ENCODE assay signal across 16 cellular contexts in genomic region chr3:134300520-134300919, GRCh38. TPM values are rescaled to one million over a fixed set of nuclear protein-coding genes. Genes with fewer than 3 reads are reported as not detected.
DNase-seq lines count a peak whose midpoint lies in the region; ATAC-seq, FAIRE-seq and TF ChIP-seq lines count a peak whose summit lies in the region.
"Had no signal": no experiment of that assay in that cellular context is flagged by ENCODE, and none has a peak within 500 bp of the region (broad histone marks: within the 10 kb centered on the region; RNA-seq: fewer than 3 reads in every experiment).

No MANE protein-coding gene starts in this region.

- H3K27ac Mint-ChIP-seq in nephron progenitor cell = no peak overlapping the region
- no peak overlapping the region for H3K27ac Mint-ChIP-seq in naive thymus-derived CD8-positive, alpha-beta T cell
- H3K27ac Mint-ChIP-seq: activated CD4-positive, alpha-beta T cell treated with anti-CD3 and anti-CD28 coated beads, Interleukin-2, amount 10 ng/mL, durations not matched to agents 24 days and 14 days had no signal

- H2BK15ac ChIP-seq in H1 (ENCODE audit: low read length) = no peak overlapping the region

- H3K27ac ChIP-seq in H1 (ENCODE audit: low read depth, low read length) (no peak overlapping the region), tibial artery (no peak overlapping the region)

- H3K4me2 ChIP-seq in Loucy (ENCODE audit: low read depth, low read length, poor library complexity, severe bottlenecking) (no peak overlapping the region), H1 (ENCODE audit: insufficient read depth in 1 of 2, low read depth in 2 of 2, low read length in 2 of 2) (no peak overlapping the region)

- H2AK5ac ChIP-seq in H1 (ENCODE audit: low read depth, low read length) = no peak overlapping the region

- H3K27me3 Mint-ChIP-seq in nephron progenitor cell (ENCODE audit: low read depth, poor library complexity) = peaks cover 4% of the 10 kb centered on the region
- H3K27me3 Mint-ChIP-seq in naive thymus-derived CD8-positive, alpha-beta T cell = peaks cover 8 to 27% (median 11%) of the 10 kb centered on the region in 5 donors

- intact Hi-C loops in tibial artery (cut with DNase I; ENCODE audit: low total_unique reads) = loop anchor here (2.0 to 5.0 kb wide), 2 partner anchors 90 to 103 kb away; no protein-coding TSS in a partner anchor

- H3K9ac ChIP-seq in Loucy (ENCODE audit: low read depth, low read length, poor library complexity, severe bottlenecking) (no peak overlapping the region), H1 (replicated peaks in 1 of 4; ENCODE audit: extremely low read depth in 1 of 4, low read depth in 3 of 4, low read length in 3 of 4) (no peak overlapping the region)

- H3K14ac ChIP-seq in H1 (ENCODE audit: insufficient read length) = no peak overlapping the region

- TF ChIP-seq EP300 in H1 (IDR thresholded peaks at IDR 0.05; ENCODE audit: borderline replicate concordance in 1 of 2, low read depth in 2 of 2, low read length in 2 of 2) = no peak

- H2BK20ac ChIP-seq in H1 (ENCODE audit: low read length) = no peak overlapping the region

- H3K4me1 ChIP-seq in Loucy (ENCODE audit: insufficient read depth, low read length, poor library complexity, severe bottlenecking) = no peaks in the 10 kb centered on the region
- H3K4me1 ChIP-seq in H1 (replicated peaks in 1 of 4; ENCODE audit: control insufficient read depth in 3 of 4, insufficient read depth in 4 of 4, low read length in 3 of 4) = 0 out of 7 replicates have a peak, but pooled peaks cover 0 to 3% (median 0%) of the 10 kb centered on the region in 4 experiments
- peaks cover 0 to 5% (median 0%) of the 10 kb centered on the region in 4 donors for H3K4me1 ChIP-seq in tibial artery
- H3K4me1 ChIP-seq: HAP-1 had no signal

- no peak overlapping the region for H3K56ac ChIP-seq in H1 (replicated peaks; ENCODE audit: insufficient read length, low read depth, low read length)

- no peaks in the 10 kb centered on the region for H3K36me3 Mint-ChIP-seq in nephron progenitor cell (ENCODE audit: low read depth)
- no peaks in the 10 kb centered on the region for H3K36me3 Mint-ChIP-seq in naive thymus-derived CD8-positive, alpha-beta T cell

- WGBS in H1 (ENCODE audit: extremely low coverage in 1 of 2, insufficient coverage in 1 of 2, insufficient read length in 1 of 2, insufficient replicate concordance in 2 of 2, low coverage in 1 of 2, low lambda C conversion rate in 2 of 2, missing lambda C conversion rate in 1 of 2), 2 experiments = 86% methylated on average over 3 of the region's 3 CpGs; no CpG with 5 or more reads in 1 of the 2 experiments

- no peak overlapping the region for H3K4ac ChIP-seq in H1 (replicated peaks; ENCODE audit: insufficient read length, low read depth, low read length)

- H3K9me3 Mint-ChIP-seq in nephron progenitor cell = no peaks in the 10 kb centered on the region
- H3K9me3 Mint-ChIP-seq in naive thymus-derived CD8-positive, alpha-beta T cell = peaks cover 0 to 5% (median 0%) of the 10 kb centered on the region in 9 donors

- FAIRE-seq in H1 (lab: Jason Lieb, UNC) (no peak), RCC 7860 (lab: Jason Lieb, UNC) (no peak)
- FAIRE-seq: astrocyte, D721Med, GM12892 had no signal

- H3K27me3 ChIP-seq in Loucy (ENCODE audit: insufficient read depth, low read length, poor library complexity, severe bottlenecking) (no peaks in the 10 kb centered on the region), H1 (replicated peaks in 1 of 4; ENCODE audit: control insufficient read depth in 3 of 4, extremely low read depth in 1 of 4, insufficient read depth in 3 of 4, low read length in 3 of 4) (no peaks in the 10 kb centered on the region), tibial artery (no peaks in the 10 kb centered on the region)

- H4K20me1 ChIP-seq in Loucy (ENCODE audit: insufficient read depth, low read length, poor library complexity, severe bottlenecking) = no peaks in the 10 kb centered on the region
- no peaks in the 10 kb centered on the region for H4K20me1 ChIP-seq in H1 (replicated peaks in 1 of 2; ENCODE audit: control insufficient read depth in 1 of 2, insufficient read depth in 2 of 2, low read length in 2 of 2)

- TF ChIP-seq CTCF in GM12872 (IDR thresholded peaks at IDR 0.05; ENCODE audit: insufficient read depth, low read depth, low read length) (0 out of 3 replicates have a peak, but pooled peaks have one; percentile 19), Loucy (conservative IDR thresholded peaks at IDR 0.05; ENCODE audit: low read length) (0 out of 2 replicates have a peak, but pooled peaks have one; percentile 16), H1 (IDR thresholded peaks at IDR 0.05; ENCODE audit: control extremely low read depth in 1 of 3, insufficient read depth in 1 of 3, low read depth in 1 of 3, low read length in 3 of 3) (peak; percentile 35 to 47 (median 47)), nephron progenitor cell (IDR thresholded peaks at IDR 0.05) (peak; percentile 11), tibial artery (IDR thresholded peaks at IDR 0.05) (no peak)

- peaks cover 5% of the 10 kb centered on the region for H3K4me1 Mint-ChIP-seq in nephron progenitor cell
- H3K4me1 Mint-ChIP-seq in naive thymus-derived CD8-positive, alpha-beta T cell = no peaks in the 10 kb centered on the region
- H3K4me1 Mint-ChIP-seq: activated CD4-positive, alpha-beta T cell treated with anti-CD3 and anti-CD28 coated beads, Interleukin-2, amount 10 ng/mL, durations not matched to agents 24 days and 14 days had no signal

- H3K23ac ChIP-seq in H1 (ENCODE audit: insufficient read length) = no peak overlapping the region

- no peaks in the 10 kb centered on the region; the same call in 1 of the 2 replicates for H3K23me2 ChIP-seq in H1 (ENCODE audit: low read depth, low read length)

- H3K36me3 ChIP-seq in Loucy (ENCODE audit: insufficient read depth, low read length) (no peaks in the 10 kb centered on the region), H1 (ENCODE audit: control insufficient read depth in 2 of 4, insufficient read depth in 4 of 4, low read length in 3 of 4) (no peaks in the 10 kb centered on the region), tibial artery (no peaks in the 10 kb centered on the region)
- H3K36me3 ChIP-seq: HAP-1 had no signal

- no peak for DNase-seq in H1 (ENCODE audit: low read depth in 1 of 2, low spot score in 2 of 2)
- DNase-seq in nephron progenitor cell = no peak
- no peak for DNase-seq in naive thymus-derived CD8-positive, alpha-beta T cell
- DNase-seq in NCI-H2227 treated with DMSO at 0.1 percent for 48 hours (lab: John Stamatoyannopoulos, UW) = no peak
- no peak for DNase-seq in tibial artery
- DNase-seq in RCC 7860 (ENCODE audit: low spot score) = no peak
- DNase-seq: activated CD4-positive, alpha-beta T cell treated with anti-CD3 and anti-CD28 coated beads, Interleukin-2, amount 10 ng/mL, durations not matched to agents 24 days and 14 days; NCI-H1436 treated with DMSO at 0.1 percent for 48 hours; occipital lobe; SW 1271 had no signal

- H4K8ac ChIP-seq in H1 (ENCODE audit: extremely low read depth, insufficient read depth, low read length) = no peak overlapping the region

- no peak overlapping the region for H2BK120ac ChIP-seq in H1 (replicated peaks; ENCODE audit: low read depth, low read length)

- ATAC-seq in naive thymus-derived CD8-positive, alpha-beta T cell = no peak

- H3K9me3 ChIP-seq in Loucy (ENCODE audit: insufficient read depth, low read depth, low read length) (no peaks in the 10 kb centered on the region), H1 (ENCODE audit: insufficient read depth in 2 of 2, low read depth in 1 of 2, low read length in 1 of 2) (no peaks in the 10 kb centered on the region), tibial artery (no peaks in the 10 kb centered on the region)
- H3K9me3 ChIP-seq: HAP-1 had no signal

- CTCF ChIA-PET in H1 (lab: Charles Lee; ENCODE audit: partially characterized antibody) = interaction anchor here (0.6 to 7.1 kb wide), 25 partner anchors 15 to 370 kb away, joined by 3 to 84 read pairs (median 4); no protein-coding TSS in a partner anchor

- H3K79me1 ChIP-seq in H1 (ENCODE audit: low read depth, low read length) = no peaks in the 10 kb centered on the region

- no peaks in the 10 kb centered on the region for H3F3A ChIP-seq in Loucy (ENCODE audit: low read depth)

- no peak overlapping the region for H4K91ac ChIP-seq in H1 (replicated peaks; ENCODE audit: insufficient read length, low read length)

- H3K4me3 ChIP-seq in Loucy (ENCODE audit: low read length, poor library complexity, severe bottlenecking) (no peak overlapping the region), H1 (ENCODE audit: extremely low read depth in 1 of 4, insufficient read depth in 2 of 4, low read depth in 3 of 4, low read length in 4 of 4) (no peak overlapping the region), tibial artery (no peak overlapping the region)
- H3K4me3 ChIP-seq: HAP-1 had no signal

- TF ChIP-seq RAD21 in H1 (IDR thresholded peaks at IDR 0.05 in 1 of 2, conservative IDR thresholded peaks at IDR 0.05 in 1 of 2; ENCODE audit: low read depth in 2 of 2, low read length in 2 of 2) = peak; percentile 32 to 56

- H3K9me2 ChIP-seq in Loucy (replicated peaks; ENCODE audit: low read depth, low read length) = no peaks in the 10 kb centered on the region

- no peak overlapping the region for H2BK12ac ChIP-seq in H1 (ENCODE audit: low read depth, low read length)

- no peak for TF ChIP-seq POLR2A in H1 (IDR thresholded peaks at IDR 0.05; ENCODE audit: control extremely low read depth in 1 of 2, low read depth in 2 of 2, low read length in 2 of 2)

- H3K79me2 ChIP-seq in Loucy (ENCODE audit: insufficient read depth, low read length) = no peaks in the 10 kb centered on the region
- H3K79me2 ChIP-seq in H1 (ENCODE audit: control insufficient read depth in 1 of 2, insufficient read depth in 2 of 2, low read length in 2 of 2) = no peaks in the 10 kb centered on the region

- H2AFZ ChIP-seq in Loucy (ENCODE audit: low read length) (no peak overlapping the region), H1 (ENCODE audit: low read length) (no peak overlapping the region)

- POLR2A ChIA-PET in H1 (lab: Charles Lee; ENCODE audit: partially characterized antibody) = interaction anchor here (0.7 to 27.3 kb wide), 3 partner anchors 13 to 63 kb away, joined by 3 to 804 read pairs (median 4); partner anchors contain the start of gene AMOTL2
- POLR2A ChIA-PET in naive thymus-derived CD8-positive, alpha-beta T cell (lab: Charles Lee) = no interaction called here

- no peak overlapping the region for H4K5ac ChIP-seq in H1 (ENCODE audit: insufficient read length, low read depth, low read length)

- H3K4me3 Mint-ChIP-seq in nephron progenitor cell = no peak overlapping the region
- no peak overlapping the region for H3K4me3 Mint-ChIP-seq in naive thymus-derived CD8-positive, alpha-beta T cell
- H3K4me3 Mint-ChIP-seq: activated CD4-positive, alpha-beta T cell treated with anti-CD3 and anti-CD28 coated beads, Interleukin-2, amount 10 ng/mL, durations not matched to agents 24 days and 14 days had no signal

- H2BK5ac ChIP-seq in H1 (ENCODE audit: low read depth, low read length) = no peak overlapping the region

- H3K18ac ChIP-seq in H1 (ENCODE audit: extremely low read depth, low read length) = no peak overlapping the region

RNA-seq across cellular contexts. Expression of gene RYK, which starts 49.9 kb away (rescaled TPM):
- 63.8 and 66.9 TPM in 2 replicates for total RNA-seq in H1 (2021; fragmentation: NEBNext Ultra II Directional; extraction: Animal tissue kit (Norgen Biotek cat#: 25700))
- 22.0 and 30.5 TPM in 2 replicates for polyA plus RNA-seq in H1 (2011; rRNA removed)
- 32.4 TPM for polyA plus RNA-seq in H1 (2011; cell fraction: cytosol; rRNA removed)
- polyA plus RNA-seq in H1 (2011; cell fraction: nucleus; rRNA removed) = 58.9 TPM
- polyA plus RNA-seq in H1 (2012, experiment 1 of 2) = 31.9 to 56.8 TPM (median 40.2 TPM) in 4 replicates
- 6.5 TPM for polyA plus RNA-seq in H1 (2012, experiment 2 of 2)
- 84.7 TPM for polyA plus RNA-seq in H1 (2013, experiment 1 of 2)
- 87.1 TPM for polyA plus RNA-seq in H1 (2013, experiment 2 of 2)
- 71.7 and 103 TPM in 2 replicates for polyA minus RNA-seq in H1 (2011; rRNA and poly(A)+ RNA removed)
- 21.0 TPM for polyA minus RNA-seq in H1 (2011; cell fraction: cytosol; rRNA and poly(A)+ RNA removed)
- 79.4 TPM for polyA minus RNA-seq in H1 (2011; cell fraction: nucleus; rRNA and poly(A)+ RNA removed)
- 10 to 100 TPM; 57.2 to 59.2 TPM for total RNA-seq in naive thymus-derived CD8-positive, alpha-beta T cell
- 10 to 100 TPM in 1 of 3 donors, 1 to 10 TPM in 2; 6.3 to 15.6 (median 9.6) TPM for polyA plus RNA-seq in naive thymus-derived CD8-positive, alpha-beta T cell

Comparison
In these comparisons a context has a peak if more than half of its experiments do, and no peak if none do; other contexts are left out.
1. CTCF ChIP-seq: peak in GM12872 (single experiment), Loucy (single experiment), H1 (3 of 3) and nephron progenitor cell (single experiment); none in tibial artery (0 of 2).